In genomic region chr9:89614319-89614892, GRCh38 we compare ENCODE assay signal across 1 cellular context.
TF ChIP-seq lines count a peak whose summit lies in the region.

No MANE protein-coding gene starts in this region.

TF ChIP-seq in H1, 55 proteins besides CTCF, POLR2A, EP300 and RAD21:
- TF ChIP-seq TEAD4 (IDR thresholded peaks at IDR 0.05; ENCODE audit: low read depth, low read length) (0 out of 2 replicates have a peak, but pooled peaks have one; percentile 38), CHD1 (IDR thresholded peaks at IDR 0.05; ENCODE audit: low read depth, low read length) (no peak), CBX8 (IDR thresholded peaks at IDR 0.05; ENCODE audit: borderline replicate concordance, low read depth, low read length) (no peak)
